In genomic region chr18:70377317-70377799, GRCh38 we compare ENCODE assay signal across 1 cellular context.
TF ChIP-seq lines count a peak whose summit lies in the region.

No MANE protein-coding gene starts in this region.

TF ChIP-seq in HCT116, 20 proteins besides CTCF, POLR2A, EP300 and RAD21 (continued from another document):
- TF ChIP-seq REST (IDR thresholded peaks at IDR 0.05; ENCODE audit: low read depth): no peak
- TF ChIP-seq SIN3A (IDR thresholded peaks at IDR 0.05; ENCODE audit: low read depth): no peak
- no peak for TF ChIP-seq ATF3 (IDR thresholded peaks at IDR 0.05)
